Comparison of ENCODE assay signal across 1 cellular context in the genomic region with DNA sequence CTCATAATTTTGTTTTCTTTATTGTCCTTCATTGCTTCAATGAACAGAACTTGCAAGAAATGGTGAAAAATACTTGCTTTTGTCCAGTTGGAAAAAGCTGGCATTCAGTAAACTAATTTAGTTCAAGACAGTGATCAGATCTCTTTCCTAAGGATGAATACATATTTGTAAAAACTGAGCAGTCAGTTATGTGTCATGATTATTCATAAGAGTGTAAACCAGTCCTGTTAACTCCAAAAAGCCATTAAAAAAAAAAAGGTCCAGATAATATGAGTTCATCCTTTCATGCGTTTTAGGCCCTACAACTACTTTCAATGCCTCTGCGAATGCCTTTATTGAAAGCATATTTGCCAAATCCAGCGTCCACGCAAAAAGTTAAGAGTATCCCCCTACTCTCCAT.
TF ChIP-seq lines count a peak whose summit lies in the region.

No MANE protein-coding gene starts in this region.

TF ChIP-seq in HepG2, 621 proteins besides CTCF, POLR2A, EP300 and RAD21:
- TF ChIP-seq, protein P1, sequence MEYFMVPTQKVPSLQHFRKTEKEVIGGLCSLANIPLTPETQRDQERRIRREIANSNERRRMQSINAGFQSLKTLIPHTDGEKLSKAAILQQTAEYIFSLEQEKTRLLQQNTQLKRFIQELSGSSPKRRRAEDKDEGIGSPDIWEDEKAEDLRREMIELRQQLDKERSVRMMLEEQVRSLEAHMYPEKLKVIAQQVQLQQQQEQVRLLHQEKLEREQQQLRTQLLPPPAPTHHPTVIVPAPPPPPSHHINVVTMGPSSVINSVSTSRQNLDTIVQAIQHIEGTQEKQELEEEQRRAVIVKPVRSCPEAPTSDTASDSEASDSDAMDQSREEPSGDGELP (IDR thresholded peaks at IDR 0.05; ENCODE audit: borderline replicate concordance, low read depth): no peak
TF ChIP-seq in HepG2: peak in this region for 0.
